9 cellular contexts compared by ENCODE assay signal in the genomic region with DNA sequence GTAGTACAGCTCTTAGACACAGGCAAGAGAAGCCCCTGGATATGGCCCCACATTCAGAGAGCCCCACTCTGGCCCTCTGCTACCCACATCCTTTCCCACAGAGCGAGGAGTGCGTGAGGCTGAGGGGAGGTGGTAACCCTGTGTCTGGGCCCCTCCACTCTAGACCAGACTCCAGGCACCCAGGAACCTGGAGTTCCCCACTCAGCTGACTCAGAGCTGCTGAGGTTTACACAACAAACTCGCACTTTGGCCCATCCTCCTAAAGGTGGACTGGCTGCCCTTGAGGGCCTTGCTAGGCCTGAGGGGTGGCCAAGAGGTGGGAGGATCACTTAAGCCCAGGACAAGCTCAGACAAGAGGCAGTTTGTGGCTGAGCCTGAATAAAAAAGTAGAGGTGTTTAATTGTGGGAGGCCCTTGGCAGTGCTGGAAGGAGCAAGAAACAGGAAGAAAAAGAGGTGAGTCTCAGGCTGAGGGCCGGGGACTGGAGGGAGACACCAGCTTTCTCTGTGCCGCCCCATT. TPM values are rescaled to one million over a fixed set of nuclear protein-coding genes. Genes with fewer than 3 reads are reported as not detected.
DNase-seq lines count a peak whose midpoint lies in the region; ATAC-seq and TF ChIP-seq lines count a peak whose summit lies in the region.
"Had no signal": no experiment of that assay in that cellular context is flagged by ENCODE, and none has a peak within 500 bp of the region (broad histone marks: within the 10 kb centered on the region; RNA-seq: fewer than 3 reads in every experiment).

No MANE protein-coding gene starts in this region.

- TF ChIP-seq CTCF in activated CD8-positive, alpha-beta T cell treated with anti-CD3 and anti-CD28 coated beads for 36 hours (IDR thresholded peaks at IDR 0.05) = no peak
- no peak for TF ChIP-seq CTCF in lung (IDR thresholded peaks at IDR 0.05; ENCODE audit: control extremely low read depth, extremely low read depth)

- H3K9me3 Mint-ChIP-seq in activated CD8-positive, alpha-beta T cell treated with anti-CD3 and anti-CD28 coated beads for 36 hours = no peaks in the 10 kb centered on the region

- H3K9me3 ChIP-seq in lung (ENCODE audit: control insufficient read depth in 2 of 2, insufficient read depth in 1 of 2, low read length in 1 of 2) = no peaks in the 10 kb centered on the region
- no peaks in the 10 kb centered on the region for H3K9me3 ChIP-seq in effector memory CD4-positive, alpha-beta T cell (ENCODE audit: control insufficient read depth, low read length)

- CTCF ChIA-PET in activated CD8-positive, alpha-beta T cell treated with anti-CD3 and anti-CD28 coated beads for 36 hours (lab: Charles Lee) = interaction anchor here (0.9 to 15.3 kb wide), 6 partner anchors 10 to 122 kb away, joined by 3 to 254 read pairs (median 6); partner anchors contain the start of gene MR1

- WGBS in lung, 2 donors = 40 to 57% methylated on average over 5 of the region's 5 CpGs

- H3K27me3 Mint-ChIP-seq in activated CD8-positive, alpha-beta T cell treated with anti-CD3 and anti-CD28 coated beads for 36 hours = no peaks in the 10 kb centered on the region

- no peaks in the 10 kb centered on the region for H3K36me3 ChIP-seq in lung (ENCODE audit: control insufficient read depth in 2 of 2, insufficient read depth in 2 of 2, low read length in 2 of 2)
- H3K36me3 ChIP-seq in effector memory CD4-positive, alpha-beta T cell (ENCODE audit: control insufficient read depth, insufficient read depth, low read length) = peaks cover 6% of the 10 kb centered on the region

- H3K27me3 ChIP-seq in lung (ENCODE audit: control insufficient read depth, insufficient read depth) = no peaks in the 10 kb centered on the region
- no peaks in the 10 kb centered on the region for H3K27me3 ChIP-seq in effector memory CD4-positive, alpha-beta T cell (replicated peaks; ENCODE audit: control insufficient read depth, insufficient read depth, low read length, poor library complexity, severe bottlenecking)
- H3K27me3 ChIP-seq: BLaER1 had no signal

- POLR2A ChIA-PET in activated CD8-positive, alpha-beta T cell treated with anti-CD3 and anti-CD28 coated beads for 36 hours (lab: Charles Lee) = interaction anchor here (0.7 to 1.9 kb wide), 10 partner anchors 18 to 163 kb away, joined by 3 to 8 read pairs (median 5); partner anchors contain the start of gene STX6

- H3K27ac Mint-ChIP-seq in activated CD8-positive, alpha-beta T cell treated with anti-CD3 and anti-CD28 coated beads for 36 hours = peak overlapping the region; percentile 90

- peak; percentile 67 for DNase-seq in activated CD4-positive, alpha-beta T cell treated with anti-CD3 and anti-CD28 coated beads for 48 hours
- DNase-seq in activated CD4-positive, alpha-beta T cell treated with anti-CD3 and anti-CD28 coated beads, Interleukin-2, amount 50 U/mL, for 1 hour = no peak
- peak; percentile 90 for DNase-seq in activated CD8-positive, alpha-beta T cell treated with anti-CD3 and anti-CD28 coated beads for 36 hours
- peak; percentile 85 for DNase-seq in lung (ENCODE audit: low spot score)
- DNase-seq in effector memory CD4-positive, alpha-beta T cell = no peak
- DNase-seq in central memory CD4-positive, alpha-beta T cell = no peak
- no peak for DNase-seq in NCI-H1417 treated with DMSO at 0.1 percent for 48 hours (lab: John Stamatoyannopoulos, UW)

- peak; percentile 73 for ATAC-seq in HG03066 (IDR thresholded peaks at IDR 0.05; ENCODE audit: low read depth, unreplicated experiment)
- ATAC-seq in activated CD8-positive, alpha-beta T cell treated with anti-CD3 and anti-CD28 coated beads for 36 hours = peak; percentile 97
- peak; percentile 79 for ATAC-seq in lung (ENCODE audit: insufficient read depth, low FRiP score)

- peak overlapping the region in 1 of 2 donors; percentile 76 for H3K27ac ChIP-seq in lung (ENCODE audit: low read depth in 1 of 2, low read length in 1 of 2)
- no peak overlapping the region for H3K27ac ChIP-seq in effector memory CD4-positive, alpha-beta T cell (ENCODE audit: insufficient read depth, low read length, poor library complexity, severe bottlenecking)
- H3K27ac ChIP-seq: BLaER1 had no signal

- no peak overlapping the region for H3K4me3 ChIP-seq in lung
- H3K4me3 ChIP-seq in effector memory CD4-positive, alpha-beta T cell (ENCODE audit: insufficient read depth, low read depth, low read length, poor library complexity, severe bottlenecking) = no peak overlapping the region
- H3K4me3 ChIP-seq: BLaER1 had no signal

- peaks cover 15% of the 10 kb centered on the region for H3K36me3 Mint-ChIP-seq in activated CD8-positive, alpha-beta T cell treated with anti-CD3 and anti-CD28 coated beads for 36 hours (ENCODE audit: low read depth)

- H3K4me1 ChIP-seq in lung (ENCODE audit: control insufficient read depth in 2 of 2, insufficient read depth in 2 of 2, low read length in 2 of 2) = peaks cover 0 to 5% of the 10 kb centered on the region in 2 donors
- H3K4me1 ChIP-seq in effector memory CD4-positive, alpha-beta T cell (ENCODE audit: control insufficient read depth, insufficient read depth, low read length, poor library complexity, severe bottlenecking) = peaks cover 6% of the 10 kb centered on the region

- intact Hi-C loops in activated CD8-positive, alpha-beta T cell treated with anti-CD3 and anti-CD28 coated beads for 36 hours (cut with micrococcal nuclease) = loop anchor here (5.0 kb wide), 1 partner anchor 43 kb away; the partner anchor contains the start of gene IER5

- H3K4me1 Mint-ChIP-seq in activated CD8-positive, alpha-beta T cell treated with anti-CD3 and anti-CD28 coated beads for 36 hours (ENCODE audit: low read depth) = peaks cover 47% of the 10 kb centered on the region

- peak overlapping the region; percentile 44 for H3K4me3 Mint-ChIP-seq in activated CD8-positive, alpha-beta T cell treated with anti-CD3 and anti-CD28 coated beads for 36 hours

RNA-seq across cellular contexts. Expression of gene MR1, which starts 10.7 kb away (rescaled TPM):
- 10 to 100 TPM; 15.7 to 16.7 TPM for total RNA-seq in activated CD8-positive, alpha-beta T cell treated with anti-CD3 and anti-CD28 coated beads for 36 hours
- 10 to 100 TPM; 18.9 to 31.0 TPM for total RNA-seq in lung
- polyA plus RNA-seq in lung = 10 to 100 TPM in 1 of 2 donors, 1 to 10 TPM in 1; 8.1 to 29.0 TPM

RNA-seq across cellular contexts. Expression of gene STX6, which starts 21.8 kb away (rescaled TPM):
- 10 to 100 TPM; 23.1 to 24.7 TPM for total RNA-seq in activated CD8-positive, alpha-beta T cell treated with anti-CD3 and anti-CD28 coated beads for 36 hours
- total RNA-seq in lung = 10 to 100 TPM; 23.7 to 47.4 TPM
- 10 to 100 TPM; 11.6 to 16.5 TPM for polyA plus RNA-seq in lung

RNA-seq across cellular contexts. Expression of gene IER5, which starts 44.0 kb away (rescaled TPM):
- 10 to 100 TPM; 39.8 to 41.3 TPM for total RNA-seq in activated CD8-positive, alpha-beta T cell treated with anti-CD3 and anti-CD28 coated beads for 36 hours
- 10 to 100 TPM; 18.6 to 33.2 TPM for total RNA-seq in lung
- 10 to 100 TPM; 19.2 to 34.5 TPM for polyA plus RNA-seq in lung

Comparison
In these comparisons a context has a peak if more than half of its experiments do, and no peak if none do; other contexts are left out.
1. DNase-seq: peak in activated CD4-positive, alpha-beta T cell treated with anti-CD3 and anti-CD28 coated beads for 48 hours (single experiment), activated CD8-positive, alpha-beta T cell treated with anti-CD3 and anti-CD28 coated beads for 36 hours (single experiment) and lung (single experiment); none in activated CD4-positive, alpha-beta T cell treated with anti-CD3 and anti-CD28 coated beads, Interleukin-2, amount 50 U/mL, for 1 hour (single experiment), effector memory CD4-positive, alpha-beta T cell (0 of 3), central memory CD4-positive, alpha-beta T cell (single experiment) and NCI-H1417 treated with DMSO at 0.1 percent for 48 hours (single experiment).
2. Peak in every context shown above with its lines, with median percentiles within 50 percentile points of each other: ATAC-seq.